29 cellular contexts compared by ENCODE assay signal in genomic region chrX:87896057-87896456, GRCh38.
"Had no signal": no experiment of that assay in that cellular context is flagged by ENCODE, and none has a peak within 500 bp of the region (broad histone marks: within the 10 kb centered on the region; RNA-seq: fewer than 3 reads in every experiment).

No MANE protein-coding gene starts in this region.

- H3K4me1 ChIP-seq: esophagus squamous epithelium, heart right ventricle, left lung, neural progenitor cell, parathyroid adenoma, right lobe of liver, thyroid gland had no signal

- H3K27ac Mint-ChIP-seq: mesothelial cell of epicardium; natural killer cell treated with Interleukin-12 subunit alpha and Interleukin-12 subunit beta and Interleukin-15 and Interleukin-18, amount 100 ng/mL, for 72 hours; neural progenitor cell; progenitor cell of endocrine pancreas had no signal

- H3K36me3 ChIP-seq: esophagus squamous epithelium, heart right ventricle, left lung, neural progenitor cell, right lobe of liver, stomach, thyroid gland had no signal

- H3K9ac ChIP-seq: neural progenitor cell, parathyroid adenoma had no signal

- H3K4me1 Mint-ChIP-seq: neural progenitor cell had no signal

- H3K79me2 ChIP-seq: parathyroid adenoma had no signal

- H3K4me3 ChIP-seq: dorsolateral prefrontal cortex, esophagus squamous epithelium, heart right ventricle, left lung, mucosa of descending colon, neural progenitor cell, right lobe of liver, stomach, thyroid gland had no signal

- DNase-seq: dorsolateral prefrontal cortex; effector CD4-positive, alpha-beta T cell; esophagus squamous epithelium; foreskin melanocyte; glutamatergic neuron; heart right ventricle; hippocampal formation; left cardiac atrium; left lung; mesenchymal stem cell; mucosa of descending colon; naive B cell; right lobe of liver; small intestine; stimulated activated CD4-positive, alpha-beta T cell treated with anti-CD3 and anti-CD28 coated beads, Interleukin-12 subunit alpha, Interleukin-12 subunit beta, amount 100 ng/mL, for 4 hours; stimulated activated CD4-positive, alpha-beta T cell treated with anti-CD3 and anti-CD28 coated beads, Interleukin-1b, Interleukin-23, amount 100 ng/mL, for 48 hours; stimulated activated CD4-positive, alpha-beta T cell treated with anti-CD3 and anti-CD28 coated beads, Interleukin-4, amount 100 ng/mL, for 1 hour; stimulated activated CD8-positive, alpha-beta memory T cell treated with anti-CD3 and anti-CD28 coated beads, Interleukin-4, amount 100 ng/mL, for 48 hours; stimulated activated naive CD4-positive, alpha-beta T cell treated with Interleukin-2 at 50 U/mL for 16 hours; stomach; thyroid gland; trophoblast cell had no signal

- H3K4me2 ChIP-seq: neural progenitor cell had no signal

- FAIRE-seq: colon, islet of Langerhans, small intestine had no signal

- H3K9me3 ChIP-seq: esophagus squamous epithelium, left lung, mucosa of descending colon, right lobe of liver, stomach, thyroid gland had no signal

- H2AFZ ChIP-seq: neural progenitor cell, parathyroid adenoma had no signal

- H3K36me3 Mint-ChIP-seq: naive B cell; natural killer cell treated with Interleukin-12 subunit alpha and Interleukin-12 subunit beta and Interleukin-15 and Interleukin-18, amount 100 ng/mL, for 72 hours; neural progenitor cell had no signal

- H3K27me3 Mint-ChIP-seq: naive B cell; natural killer cell treated with Interleukin-12 subunit alpha and Interleukin-12 subunit beta and Interleukin-15 and Interleukin-18, amount 100 ng/mL, for 72 hours; progenitor cell of endocrine pancreas had no signal

- H3K27me3 ChIP-seq: esophagus squamous epithelium, left lung, neural progenitor cell, right lobe of liver, stomach, thyroid gland had no signal

- H3K27ac ChIP-seq: dorsolateral prefrontal cortex, esophagus squamous epithelium, heart right ventricle, left lung, neural progenitor cell, parathyroid adenoma, right lobe of liver, stomach, thyroid gland had no signal

- H3K9me3 Mint-ChIP-seq: natural killer cell treated with Interleukin-12 subunit alpha and Interleukin-12 subunit beta and Interleukin-15 and Interleukin-18, amount 100 ng/mL, for 72 hours; neural progenitor cell had no signal

- ATAC-seq: heart right ventricle; left cardiac atrium; left lung; mucosa of descending colon; natural killer cell treated with Interleukin-12 subunit alpha and Interleukin-12 subunit beta and Interleukin-15 and Interleukin-18, amount 100 ng/mL, for 72 hours; right lobe of liver had no signal

- H3K4me3 Mint-ChIP-seq: mesothelial cell of epicardium; naive B cell; natural killer cell treated with Interleukin-12 subunit alpha and Interleukin-12 subunit beta and Interleukin-15 and Interleukin-18, amount 100 ng/mL, for 72 hours; neural progenitor cell had no signal
